25 cellular contexts compared by ENCODE assay signal in the genomic region with DNA sequence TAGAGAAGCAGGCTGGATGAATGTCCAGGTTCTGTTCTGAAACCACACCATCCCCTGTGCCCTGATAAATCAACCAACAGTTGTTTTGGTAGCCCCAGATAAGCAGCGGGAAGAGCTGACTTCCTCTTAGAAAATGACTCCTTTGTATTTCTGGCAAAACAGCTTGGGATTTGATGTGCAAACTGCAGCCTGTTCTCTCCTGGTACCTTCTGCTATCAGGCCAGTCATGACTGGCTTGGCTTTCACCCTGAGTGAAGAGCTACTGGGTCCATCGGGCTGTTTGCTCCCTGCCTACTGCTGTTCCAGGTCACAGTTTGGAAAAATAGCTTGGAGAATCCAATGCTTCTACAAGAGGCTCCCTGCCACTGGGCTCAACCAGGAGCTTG.
DNase-seq lines count a peak whose midpoint lies in the region; TF ChIP-seq lines count a peak whose summit lies in the region.
"Had no signal": no experiment of that assay in that cellular context is flagged by ENCODE, and none has a peak within 500 bp of the region (broad histone marks: within the 10 kb centered on the region; RNA-seq: fewer than 3 reads in every experiment).

No MANE protein-coding gene starts in this region.

- H3K27ac ChIP-seq in OCI-LY1 (ENCODE audit: low read depth, low read length, poor library complexity, severe bottlenecking) (peak overlapping the region; percentile 85), SK-N-SH (ENCODE audit: low read depth in 2 of 2, low read length in 1 of 2) (no peak overlapping the region)
- H3K27ac ChIP-seq: cardiac muscle cell, epithelial cell of prostate, left lung, neural progenitor cell, thoracic aorta had no signal

- in situ Hi-C loops in G401 (cut with HindIII; ENCODE audit: low sequenced_read_pairs) = no loop called here

- no peak for TF ChIP-seq EP300 in SK-N-SH (IDR thresholded peaks at IDR 0.05; ENCODE audit: borderline replicate concordance in 1 of 2, low read depth in 1 of 2, low read length in 1 of 2)

- H3K9me2 ChIP-seq in OCI-LY1 (ENCODE audit: low read depth, low read length) (no peaks in the 10 kb centered on the region), SK-N-SH (no peaks in the 10 kb centered on the region)

- DNase-seq in CMK (ENCODE audit: low read depth) (peak; percentile 88), brain pericyte (ENCODE audit: low read depth, low spot score) (peak; percentile 39), medulla oblongata (ENCODE audit: extremely low spot score) (peak; percentile 22), SK-N-SH (no peak), globus pallidus (ENCODE audit: low spot score) (no peak), G401 (ENCODE audit: low spot score) (no peak), NCI-H1092 treated with DMSO at 0.1 percent for 48 hours (lab: John Stamatoyannopoulos, UW) (no peak)
- DNase-seq: activated CD4-positive, alpha-beta memory T cell treated with anti-CD3 and anti-CD28 coated beads for 36 hours; activated naive CD4-positive, alpha-beta T cell; activated T-cell treated with anti-CD3 and anti-CD28 coated beads for 4 hours; CD4-positive, CD25-positive, alpha-beta regulatory T cell; HCEC 1CT; heart right ventricle; left lung; NCI-H1105; NCI-H2029 treated with DMSO at 0.1 percent for 48 hours; NCI-H345; SIG-M5; stimulated activated CD4-positive, alpha-beta T cell treated with anti-CD3 and anti-CD28 coated beads, Interleukin-4, amount 100 ng/mL, for 24 hours; stimulated activated naive CD4-positive, alpha-beta T cell treated with Interleukin-2 at 50 U/mL for 16 hours had no signal

- H3K9me3 ChIP-seq in OCI-LY1 (ENCODE audit: low read length) (no peaks in the 10 kb centered on the region), SK-N-SH (no peaks in the 10 kb centered on the region)
- H3K9me3 ChIP-seq: left lung, thoracic aorta had no signal

- TF ChIP-seq CTCF in OCI-LY1 (IDR thresholded peaks at IDR 0.05; ENCODE audit: low read length) = no peak
- TF ChIP-seq CTCF in SK-N-SH (IDR thresholded peaks at IDR 0.05) = no peak

- H3K27me3 ChIP-seq in OCI-LY1 (ENCODE audit: insufficient read depth, low read length) = no peaks in the 10 kb centered on the region
- H3K27me3 ChIP-seq in SK-N-SH (ENCODE audit: insufficient read depth) = no peaks in the 10 kb centered on the region
- H3K27me3 ChIP-seq: cardiac muscle cell, heart right ventricle, left lung, neural progenitor cell had no signal

- POLR2A ChIA-PET in SK-N-SH (lab: Yijun Ruan, JAX) = no interaction called here

- H3K4me1 ChIP-seq in OCI-LY1 (ENCODE audit: insufficient read depth, low read length, severe bottlenecking) (peaks cover 37% of the 10 kb centered on the region), SK-N-SH (ENCODE audit: control insufficient read depth in 1 of 2, insufficient read depth in 2 of 2, low read depth in 1 of 2, low read length in 1 of 2) (no peaks in the 10 kb centered on the region)

- H3F3A ChIP-seq in OCI-LY1 (ENCODE audit: insufficient read depth, low read length) (no peaks in the 10 kb centered on the region), SK-N-SH (replicated peaks; ENCODE audit: insufficient read depth) (no peaks in the 10 kb centered on the region)

- H3K4me2 ChIP-seq in OCI-LY1 (ENCODE audit: low read length) = no peak overlapping the region
- no peak overlapping the region for H3K4me2 ChIP-seq in SK-N-SH
- H3K4me2 ChIP-seq: neural progenitor cell had no signal

- H3K36me3 ChIP-seq in OCI-LY1 (ENCODE audit: insufficient read depth, low read length) (no peaks in the 10 kb centered on the region), SK-N-SH (replicated peaks in 1 of 2; ENCODE audit: control insufficient read depth in 1 of 2, insufficient read depth in 2 of 2, low read length in 1 of 2) (no peaks in the 10 kb centered on the region)
- H3K36me3 ChIP-seq: cardiac muscle cell, heart right ventricle, left lung, neural progenitor cell, thoracic aorta had no signal

- H2AFZ ChIP-seq in OCI-LY1 (ENCODE audit: low read length) = no peak overlapping the region
- H2AFZ ChIP-seq in SK-N-SH (ENCODE audit: low read depth) = no peak overlapping the region
- H2AFZ ChIP-seq: neural progenitor cell had no signal

- TF ChIP-seq RAD21 in SK-N-SH (IDR thresholded peaks at IDR 0.05; ENCODE audit: low read length) = no peak

- no peaks in the 10 kb centered on the region for H4K20me1 ChIP-seq in OCI-LY1 (ENCODE audit: insufficient read depth, low read length)
- H4K20me1 ChIP-seq in SK-N-SH (ENCODE audit: insufficient read depth) = no peaks in the 10 kb centered on the region

- CTCF ChIA-PET in SK-N-SH (lab: Yijun Ruan, JAX) = interaction anchor here (1.0 to 1.5 kb wide), 4 partner anchors 13 to 303 kb away, joined by 3 to 5 read pairs (median 3); no protein-coding TSS in a partner anchor

- H3K9ac ChIP-seq in OCI-LY1 (ENCODE audit: low read length) = no peak overlapping the region
- no peak overlapping the region for H3K9ac ChIP-seq in SK-N-SH
- H3K9ac ChIP-seq: neural progenitor cell had no signal

- H3K79me2 ChIP-seq in OCI-LY1 (ENCODE audit: insufficient read depth, low read length) = no peaks in the 10 kb centered on the region
- H3K79me2 ChIP-seq in SK-N-SH (ENCODE audit: insufficient read depth) = no peaks in the 10 kb centered on the region

- no peak overlapping the region for H3K4me3 ChIP-seq in OCI-LY1 (ENCODE audit: low read depth, low read length, poor library complexity, severe bottlenecking)
- no peak overlapping the region for H3K4me3 ChIP-seq in SK-N-SH (ENCODE audit: low read depth in 2 of 2, low read length in 1 of 2)
- H3K4me3 ChIP-seq: cardiac muscle cell, heart right ventricle, left lung, neural progenitor cell, thoracic aorta had no signal

- 80% methylated on average over 2 of the region's 2 CpGs for WGBS in SK-N-SH (ENCODE audit: low lambda C conversion rate)

TF ChIP-seq in SK-N-SH, 30 proteins besides CTCF, POLR2A, EP300 and RAD21:
- TF ChIP-seq FOXJ3 (CRISPR knock-in tag; IDR thresholded peaks at IDR 0.05) = no peak
- no peak for TF ChIP-seq MEF2A (IDR thresholded peaks at IDR 0.05; ENCODE audit: borderline replicate concordance, low read depth)
- TF ChIP-seq, protein P1, sequence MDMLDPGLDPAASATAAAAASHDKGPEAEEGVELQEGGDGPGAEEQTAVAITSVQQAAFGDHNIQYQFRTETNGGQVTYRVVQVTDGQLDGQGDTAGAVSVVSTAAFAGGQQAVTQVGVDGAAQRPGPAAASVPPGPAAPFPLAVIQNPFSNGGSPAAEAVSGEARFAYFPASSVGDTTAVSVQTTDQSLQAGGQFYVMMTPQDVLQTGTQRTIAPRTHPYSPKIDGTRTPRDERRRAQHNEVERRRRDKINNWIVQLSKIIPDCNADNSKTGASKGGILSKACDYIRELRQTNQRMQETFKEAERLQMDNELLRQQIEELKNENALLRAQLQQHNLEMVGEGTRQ (IDR thresholded peaks at IDR 0.05; ENCODE audit: borderline replicate concordance, low read depth, low read length) = no peak
- TF ChIP-seq GABPA (IDR thresholded peaks at IDR 0.05; ENCODE audit: low read depth) = no peak
- no peak for TF ChIP-seq FOSL2 (IDR thresholded peaks at IDR 0.05; ENCODE audit: borderline replicate concordance, low read depth)
- TF ChIP-seq SMC3 (IDR thresholded peaks at IDR 0.05; ENCODE audit: low read depth, low read length) = no peak
- TF ChIP-seq TCF12 (IDR thresholded peaks at IDR 0.05) = no peak
- TF ChIP-seq USF1 (IDR thresholded peaks at IDR 0.05; ENCODE audit: borderline replicate concordance, low read depth) = no peak

Comparison
In these comparisons a context has a peak if more than half of its experiments do, and no peak if none do; other contexts are left out.
1. DNase-seq: peak in CMK (single experiment), brain pericyte (single experiment) and medulla oblongata (single experiment); none in SK-N-SH (single experiment), globus pallidus (single experiment), G401 (single experiment) and NCI-H1092 treated with DMSO at 0.1 percent for 48 hours (single experiment).